Comparison of ENCODE assay signal across 8 cellular contexts in genomic region chr1:217089239-217090014, GRCh38.
A peak's percentile ranks its signal among the peaks of the same experiment; 100 is the strongest.
DNase-seq lines count a peak whose midpoint lies in the region; ATAC-seq and TF ChIP-seq lines count a peak whose summit lies in the region.

No MANE protein-coding gene starts in this region.

- peak; percentile 27 for DNase-seq in DMS 273 treated with DMSO at 0.1 percent for 48 hours (lab: John Stamatoyannopoulos, UW)
- DNase-seq in NCI-H446 (lab: John Stamatoyannopoulos, UW) = peak; percentile 44 to 63
- peak in 8 of 10 donors; percentile 21 to 73 (median 52) for DNase-seq in dorsolateral prefrontal cortex
- no peak for DNase-seq in lower leg skin (ENCODE audit: low spot score in 2 of 2)
- DNase-seq in upper lobe of left lung = peak in 1 of 2 donors; percentile 80
- no peak for DNase-seq in NCI-H1930 (lab: John Stamatoyannopoulos, UW)
- no peak for DNase-seq in activated CD4-positive, CD25-positive, alpha-beta regulatory T cell (lab: John Stamatoyannopoulos, UW)
- DNase-seq in T-helper 2 cell treated with Interferon-gamma antibody and Interleukin-4, amounts not matched to agents 5 μg/mL and 100 μg/mL, for 36 hours (ENCODE audit: low spot score) = no peak

- no peak for TF ChIP-seq EP300 in upper lobe of left lung (IDR thresholded peaks at IDR 0.05)

- TF ChIP-seq CTCF in dorsolateral prefrontal cortex (IDR thresholded peaks at IDR 0.05 in 54 of 56, conservative IDR thresholded peaks at IDR 0.05 in 2 of 56; ENCODE audit: low read depth in 1 of 56, partially characterized antibody in 56 of 56) (peak in 3 of 56 donors; percentile 6 to 22 (median 15)), lower leg skin (IDR thresholded peaks at IDR 0.05) (no peak), upper lobe of left lung (IDR thresholded peaks at IDR 0.05) (no peak)

- peak; percentile 34 to 79 for ATAC-seq in upper lobe of left lung (ENCODE audit: low FRiP score in 2 of 2)

- H3K27me3 Mint-ChIP-seq in T-helper 2 cell treated with Interferon-gamma antibody and Interleukin-4, amounts not matched to agents 5 μg/mL and 100 μg/mL, for 36 hours (ENCODE audit: low read depth) = peaks cover 30% of the 10 kb centered on the region

- no peaks in the 10 kb centered on the region for H3K36me3 ChIP-seq in upper lobe of left lung

- no peaks in the 10 kb centered on the region for H3K9me3 ChIP-seq in upper lobe of left lung

- H3K36me3 Mint-ChIP-seq in T-helper 2 cell treated with Interferon-gamma antibody and Interleukin-4, amounts not matched to agents 5 μg/mL and 100 μg/mL, for 36 hours (ENCODE audit: low read depth) = no peaks in the 10 kb centered on the region

- H3K4me1 ChIP-seq in upper lobe of left lung = peaks cover 0 to 17% (median 3%) of the 10 kb centered on the region in 4 donors

- TF ChIP-seq POLR2A in lower leg skin (IDR thresholded peaks at IDR 0.05) (no peak), upper lobe of left lung (IDR thresholded peaks at IDR 0.05) (no peak)

- peaks cover 3% of the 10 kb centered on the region for H3K4me1 Mint-ChIP-seq in T-helper 2 cell treated with Interferon-gamma antibody and Interleukin-4, amounts not matched to agents 5 μg/mL and 100 μg/mL, for 36 hours (ENCODE audit: low read depth)

- intact Hi-C loops in dorsolateral prefrontal cortex (cut with DNase I) = loop anchor here in 1 of 2 donors (5.0 kb wide), 1 partner anchor 82 kb away; no protein-coding TSS in a partner anchor
- intact Hi-C loops in lower leg skin (cut with DNase I; ENCODE audit: low total_unique reads) = no loop called here

- H3K27me3 ChIP-seq in dorsolateral prefrontal cortex (no peaks in the 10 kb centered on the region), upper lobe of left lung (no peaks in the 10 kb centered on the region)

- H3K4me3 ChIP-seq in dorsolateral prefrontal cortex (peak overlapping the region; percentile 48 to 89 (median 74)), lower leg skin (ENCODE audit: low read depth, poor library complexity, severe bottlenecking) (peak overlapping the region; percentile 13), upper lobe of left lung (peak overlapping the region in 3 of 4 donors; percentile 30 to 47 (median 44))

- 2 to 3% methylated on average over 25 to 27 of the region's 40 CpGs for WGBS in lower leg skin, 2 donors
- 2% methylated on average over 14 to 25 of the region's 40 CpGs for WGBS in upper lobe of left lung, 2 donors

- H3K4me3 Mint-ChIP-seq in T-helper 2 cell treated with Interferon-gamma antibody and Interleukin-4, amounts not matched to agents 5 μg/mL and 100 μg/mL, for 36 hours = no peak overlapping the region

- H3K27ac ChIP-seq in dorsolateral prefrontal cortex (peak overlapping the region in 58 of 59 donors; percentile 2 to 91 (median 73)), upper lobe of left lung (no peak overlapping the region)

- H3K27ac Mint-ChIP-seq in T-helper 2 cell treated with Interferon-gamma antibody and Interleukin-4, amounts not matched to agents 5 μg/mL and 100 μg/mL, for 36 hours = no peak overlapping the region

- no peaks in the 10 kb centered on the region for H3K9me3 Mint-ChIP-seq in T-helper 2 cell treated with Interferon-gamma antibody and Interleukin-4, amounts not matched to agents 5 μg/mL and 100 μg/mL, for 36 hours

Comparison
In these comparisons a context has a peak if more than half of its experiments do, and no peak if none do; other contexts are left out.
1. DNase-seq: peak in DMS 273 treated with DMSO at 0.1 percent for 48 hours (single experiment), NCI-H446 (2 of 2) and dorsolateral prefrontal cortex (8 of 10); none in lower leg skin (0 of 2), NCI-H1930 (0 of 2), activated CD4-positive, CD25-positive, alpha-beta regulatory T cell (0 of 4) and T-helper 2 cell treated with Interferon-gamma antibody and Interleukin-4, amounts not matched to agents 5 μg/mL and 100 μg/mL, for 36 hours (single experiment).
2. H3K27ac ChIP-seq: peak in dorsolateral prefrontal cortex (58 of 59); none in upper lobe of left lung (0 of 4).
3. H3K4me3 ChIP-seq: peak in every context shown above with its lines; median percentile 74 in dorsolateral prefrontal cortex; 44 in upper lobe of left lung; 13 in lower leg skin.